Comparison of ENCODE assay signal across 8 cellular contexts in genomic region chr1:227562923-227563318, GRCh38. TPM values are rescaled to one million over a fixed set of nuclear protein-coding genes. Genes with fewer than 3 reads are reported as not detected.
DNase-seq lines count a peak whose midpoint lies in the region; ATAC-seq, FAIRE-seq and TF ChIP-seq lines count a peak whose summit lies in the region.

No MANE protein-coding gene starts in this region.

- intact Hi-C loops in Caco-2 (cut with micrococcal nuclease; ENCODE audit: unreplicated experiment), result no loop called here

- ATAC-seq in GM19035 (IDR thresholded peaks at IDR 0.05; ENCODE audit: unreplicated experiment), result no peak

- H2AFZ ChIP-seq in KMS-11 (ENCODE audit: low read depth) (peak overlapping the region; percentile 90), neural progenitor cell (replicated peaks) (peak overlapping the region; percentile 99)

- no peak for FAIRE-seq in bronchial epithelial cell (lab: Jason Lieb, UNC)

- POLR2A ChIA-PET in Caco-2 (lab: Charles Lee), result no interaction called here

- H3K27ac Mint-ChIP-seq in Caco-2 (ENCODE audit: unreplicated experiment) (peak overlapping the region; percentile 99), neural progenitor cell (peak overlapping the region; percentile 98)

- TF ChIP-seq CTCF in Caco-2 (IDR thresholded peaks at IDR 0.05; ENCODE audit: insufficient read depth in 1 of 2, low read depth in 1 of 2, low read length in 1 of 2, severe bottlenecking in 1 of 2, unreplicated experiment in 1 of 2), result no peak
- TF ChIP-seq CTCF in KMS-11 (conservative IDR thresholded peaks at IDR 0.05; ENCODE audit: low read depth, low read length), result no peak
- TF ChIP-seq CTCF in bronchial epithelial cell (IDR thresholded peaks at IDR 0.05; ENCODE audit: insufficient read depth, low read length, severe bottlenecking), result no peak
- TF ChIP-seq CTCF in neural progenitor cell (IDR thresholded peaks at IDR 0.05), result no peak

- CTCF ChIA-PET in Caco-2 (lab: Charles Lee), result no interaction called here

- H3K9me3 ChIP-seq in Caco-2 (peaks cover 18% of the 10 kb centered on the region), neural progenitor cell (ENCODE audit: low read depth) (no peaks in the 10 kb centered on the region)

- H3K4me3 ChIP-seq in Caco-2 (ENCODE audit: low read depth, low read length), result 0 out of 2 replicates have a peak overlapping the region, but pooled peaks have one; percentile 13
- H3K4me3 ChIP-seq in KMS-11 (IDR thresholded peaks at IDR 0.05; ENCODE audit: insufficient read depth, low read depth, low read length), result no peak overlapping the region
- peak overlapping the region; percentile 51 for H3K4me3 ChIP-seq in bronchial epithelial cell (ENCODE audit: low read depth, low read length)
- H3K4me3 ChIP-seq in neural progenitor cell, result peak overlapping the region; percentile 81

- H3K4me2 ChIP-seq in KMS-11 (no peak overlapping the region), neural progenitor cell (no peak overlapping the region)

- H3K9me3 Mint-ChIP-seq in Caco-2 (ENCODE audit: unreplicated experiment) (peaks cover 30% of the 10 kb centered on the region), neural progenitor cell (peaks cover 52% of the 10 kb centered on the region)

- H3K27me3 Mint-ChIP-seq in Caco-2 (ENCODE audit: insufficient read depth, unreplicated experiment) (no peaks in the 10 kb centered on the region), neural progenitor cell (ENCODE audit: insufficient read depth, low read depth) (peaks cover 2% of the 10 kb centered on the region)

- H3K4me1 ChIP-seq in Caco-2 (no peaks in the 10 kb centered on the region; the same call in 1 of the 2 replicates), KMS-11 (ENCODE audit: low read depth, poor library complexity, severe bottlenecking) (peaks cover 10% of the 10 kb centered on the region), neural progenitor cell (peaks cover 16% of the 10 kb centered on the region)

- peak overlapping the region; percentile 91; the same call in 1 of the 2 replicates for H3K9ac ChIP-seq in KMS-11
- no peak overlapping the region for H3K9ac ChIP-seq in neural progenitor cell

- no peak for DNase-seq in Caco-2
- no peak for DNase-seq in bronchial epithelial cell (ENCODE audit: low read depth)
- no peak for DNase-seq in neural progenitor cell (ENCODE audit: low spot score)
- DNase-seq in stimulated activated CD4-positive, alpha-beta T cell treated with anti-CD3 and anti-CD28 coated beads, Interleukin-2, amount 100 ng/mL, for 24 hours, result no peak
- no peak for DNase-seq in NCI-H69 (lab: John Stamatoyannopoulos, UW)
- no peak for DNase-seq in activated CD4-positive, CD25-positive, alpha-beta regulatory T cell treated with anti-CD3 and anti-CD28 coated beads, Interleukin-2, amount 50 U/mL, for 72 hours

- H3K79me2 ChIP-seq in KMS-11 (ENCODE audit: insufficient read depth, low read depth) (peaks cover 6% of the 10 kb centered on the region; the same call in 1 of the 2 replicates), neural progenitor cell (ENCODE audit: low read depth) (peaks cover 42% of the 10 kb centered on the region)

- H3K4me3 Mint-ChIP-seq in Caco-2 (ENCODE audit: unreplicated experiment) (peak overlapping the region; percentile 99), neural progenitor cell (peak overlapping the region; percentile 97)

- no peaks in the 10 kb centered on the region for H3K27me3 ChIP-seq in Caco-2 (replicated peaks; ENCODE audit: control insufficient read depth, insufficient read depth, low read length)
- no peaks in the 10 kb centered on the region for H3K27me3 ChIP-seq in KMS-11 (ENCODE audit: insufficient read depth, low read depth)
- no peaks in the 10 kb centered on the region for H3K27me3 ChIP-seq in bronchial epithelial cell (ENCODE audit: control insufficient read depth, insufficient read depth, low read length)
- no peaks in the 10 kb centered on the region for H3K27me3 ChIP-seq in neural progenitor cell

- H3F3A ChIP-seq in neural progenitor cell (ENCODE audit: low read depth), result peaks cover 12% of the 10 kb centered on the region

- H3K36me3 ChIP-seq in Caco-2 (ENCODE audit: control insufficient read depth, insufficient read depth, low read length) (no peaks in the 10 kb centered on the region), KMS-11 (ENCODE audit: insufficient read depth) (no peaks in the 10 kb centered on the region), bronchial epithelial cell (ENCODE audit: control insufficient read depth, insufficient read depth, low read length) (no peaks in the 10 kb centered on the region), neural progenitor cell (peaks cover 3% of the 10 kb centered on the region)

- peak overlapping the region; percentile 92; the same call in 1 of the 2 replicates for H3K27ac ChIP-seq in KMS-11
- no peak overlapping the region for H3K27ac ChIP-seq in neural progenitor cell

- H3K36me3 Mint-ChIP-seq in Caco-2 (ENCODE audit: insufficient read depth, unreplicated experiment), result peaks cover 26% of the 10 kb centered on the region
- peaks cover 38% of the 10 kb centered on the region for H3K36me3 Mint-ChIP-seq in neural progenitor cell

- peaks cover 5% of the 10 kb centered on the region for H3K4me1 Mint-ChIP-seq in Caco-2 (ENCODE audit: low read depth, unreplicated experiment)
- peaks cover 10% of the 10 kb centered on the region for H3K4me1 Mint-ChIP-seq in neural progenitor cell

- no TSS peak for BruUV-seq in Caco-2 (replicated peaks; lab: Mats Ljungman, UMichigan)

- H4K20me1 ChIP-seq in KMS-11 (ENCODE audit: insufficient read depth) (no peaks in the 10 kb centered on the region), neural progenitor cell (ENCODE audit: low read depth) (peaks cover 6% of the 10 kb centered on the region)

RNA-seq across cellular contexts. Expression of gene ZNF678, which starts 0.4 kb away (rescaled TPM):
- 10.5 and 10.7 TPM in 2 replicates for total RNA-seq in Caco-2 (2022)
- 5.3 and 8.6 TPM in 2 replicates for total RNA-seq in bronchial epithelial cell
- 46.8 and 63.8 TPM in 2 replicates for total RNA-seq in neural progenitor cell (ENCODE audit: low replicate concordance)
